Comparison of ENCODE assay signal across 8 cellular contexts in the genomic region with DNA sequence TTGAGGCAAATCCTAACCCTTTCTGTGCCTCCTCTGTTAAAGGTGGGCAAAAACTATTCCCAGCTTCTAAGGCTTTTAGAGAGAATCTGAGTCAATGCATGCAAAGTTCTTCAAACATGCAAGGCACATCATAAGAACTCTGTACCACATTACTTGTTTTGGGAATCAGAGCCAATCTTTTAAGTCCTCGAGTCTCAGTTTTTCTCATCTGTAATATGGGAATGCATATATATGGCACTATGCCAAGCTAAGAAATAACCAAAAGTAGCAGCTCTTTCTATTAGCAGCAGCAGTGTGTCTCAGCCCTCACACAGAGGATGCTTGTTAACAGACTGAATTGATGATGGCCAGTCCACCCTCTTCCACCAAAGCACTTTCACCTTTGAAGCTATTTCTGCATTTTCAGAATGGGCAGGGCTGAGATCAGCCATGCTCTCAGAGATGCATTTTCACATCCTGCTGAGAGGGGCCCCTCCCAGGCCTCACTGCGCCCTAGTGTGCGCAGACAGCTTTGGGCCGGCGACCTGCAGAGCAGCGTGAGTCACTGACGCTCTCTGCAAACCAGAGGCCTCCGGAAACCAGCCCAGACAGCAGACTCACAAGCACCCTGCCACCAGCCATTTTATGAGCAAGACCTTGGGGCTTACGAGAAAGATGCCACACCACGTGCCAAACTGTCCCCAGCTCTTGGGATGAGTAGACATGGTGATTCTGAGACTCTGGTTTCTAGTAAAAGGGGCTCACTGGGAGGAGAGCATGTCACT.
DNase-seq lines count a peak whose midpoint lies in the region; ATAC-seq, FAIRE-seq and TF ChIP-seq lines count a peak whose summit lies in the region.

No MANE protein-coding gene starts in this region.

- no peaks in the 10 kb centered on the region for H4K20me1 ChIP-seq in OCI-LY1 (ENCODE audit: insufficient read depth, low read length)

- H3K9ac ChIP-seq in OCI-LY1 (ENCODE audit: low read length), result peak overlapping the region; percentile 34; the same call in 1 of the 2 replicates

- no peak for FAIRE-seq in small intestine (lab: Jason Lieb, UNC)

- no peaks in the 10 kb centered on the region for H3F3A ChIP-seq in OCI-LY1 (ENCODE audit: insufficient read depth, low read length)

- H3K27me3 ChIP-seq in OCI-LY1 (ENCODE audit: insufficient read depth, low read length) (no peaks in the 10 kb centered on the region), small intestine (ENCODE audit: control insufficient read depth in 2 of 2, insufficient read depth in 2 of 2, low read length in 2 of 2) (no peaks in the 10 kb centered on the region), gastrocnemius medialis (no peaks in the 10 kb centered on the region)

- H3K9me2 ChIP-seq in OCI-LY1 (ENCODE audit: low read depth, low read length), result no peaks in the 10 kb centered on the region

- DNase-seq in activated gamma-delta T cell treated with anti-CD3 and anti-CD28 coated beads, Interleukin-2, amount 50 U/mL, for 16 hours (ENCODE audit: low read depth), result peak; percentile 81
- peak; percentile 64 for DNase-seq in small intestine
- DNase-seq in NCI-H1436 (lab: John Stamatoyannopoulos, UW), result no peak
- no peak for DNase-seq in 8988T
- no peak for DNase-seq in gastrocnemius medialis

- no peak overlapping the region for H3K4me2 ChIP-seq in OCI-LY1 (ENCODE audit: low read length)

- intact Hi-C loops in gastrocnemius medialis (cut with DNase I; ENCODE audit: low total_unique reads), result no loop called here

- peak overlapping the region; percentile 93 for H3K27ac ChIP-seq in OCI-LY1 (ENCODE audit: low read depth, low read length, poor library complexity, severe bottlenecking)
- peak overlapping the region; percentile 80 to 86 for H3K27ac ChIP-seq in small intestine (ENCODE audit: low read depth in 1 of 2, low read length in 1 of 2)
- no peak overlapping the region for H3K27ac ChIP-seq in gastrocnemius medialis

- H3K4me3 ChIP-seq in OCI-LY1 (ENCODE audit: low read depth, low read length, poor library complexity, severe bottlenecking) (no peak overlapping the region), small intestine (ENCODE audit: low read depth in 1 of 2, low read length in 2 of 2) (no peak overlapping the region), gastrocnemius medialis (no peak overlapping the region)

- H3K4me1 ChIP-seq in OCI-LY1 (ENCODE audit: insufficient read depth, low read length, severe bottlenecking) (peaks cover 79% of the 10 kb centered on the region), small intestine (ENCODE audit: control insufficient read depth in 2 of 2, insufficient read depth in 1 of 2, low read depth in 1 of 2, low read length in 1 of 2) (peaks cover 0 to 1% of the 10 kb centered on the region in 2 donors), gastrocnemius medialis (peaks cover 6 to 9% of the 10 kb centered on the region in 2 donors)

- H2AFZ ChIP-seq in OCI-LY1 (ENCODE audit: low read length), result no peak overlapping the region

- H3K36me3 ChIP-seq in OCI-LY1 (ENCODE audit: insufficient read depth, low read length) (peaks cover 51% of the 10 kb centered on the region), small intestine (ENCODE audit: control insufficient read depth in 2 of 2, insufficient read depth in 2 of 2, low read length in 2 of 2) (peaks cover 0 to 5% of the 10 kb centered on the region in 2 donors), gastrocnemius medialis (peaks cover 0 to 4% of the 10 kb centered on the region in 2 donors)

- ATAC-seq in GM18498 (IDR thresholded peaks at IDR 0.05; ENCODE audit: unreplicated experiment), result peak; percentile 86
- peak; percentile 77 for ATAC-seq in HG02623 (IDR thresholded peaks at IDR 0.05; ENCODE audit: unreplicated experiment)
- ATAC-seq in gastrocnemius medialis, result no peak

- H3K79me2 ChIP-seq in OCI-LY1 (ENCODE audit: insufficient read depth, low read length), result no peaks in the 10 kb centered on the region

- no peak for TF ChIP-seq POLR2A in gastrocnemius medialis (IDR thresholded peaks at IDR 0.05)

- 72 to 92% (median 75%) methylated on average over 10 of the region's 10 CpGs for WGBS in small intestine, 3 donors

- no peaks in the 10 kb centered on the region for H3K9me3 ChIP-seq in OCI-LY1 (ENCODE audit: low read length)
- H3K9me3 ChIP-seq in small intestine (ENCODE audit: control insufficient read depth, low read depth), result no peaks in the 10 kb centered on the region
- no peaks in the 10 kb centered on the region for H3K9me3 ChIP-seq in gastrocnemius medialis

- TF ChIP-seq CTCF in OCI-LY1 (IDR thresholded peaks at IDR 0.05; ENCODE audit: low read length) (no peak), gastrocnemius medialis (IDR thresholded peaks at IDR 0.05 in 4 of 5, conservative IDR thresholded peaks at IDR 0.05 in 1 of 5) (no peak)

- in situ Hi-C loops in gastrocnemius medialis (cut with MboI; ENCODE audit: low sequenced_read_pairs in 4 of 4), result no loop called here

Comparison
In these comparisons a context has a peak if more than half of its experiments do, and no peak if none do; other contexts are left out.
1. ATAC-seq: peak in GM18498 (single experiment) and HG02623 (single experiment); none in gastrocnemius medialis (0 of 2).
2. H3K27ac ChIP-seq: peak in OCI-LY1 (single experiment) and small intestine (2 of 2); none in gastrocnemius medialis (0 of 4).
3. DNase-seq: peak in activated gamma-delta T cell treated with anti-CD3 and anti-CD28 coated beads, Interleukin-2, amount 50 U/mL, for 16 hours (single experiment) and small intestine (single experiment); none in NCI-H1436 (single experiment), 8988T (single experiment) and gastrocnemius medialis (0 of 2).